ENCODE assay signal across 19 cellular contexts in genomic region chr5:115939059-115939458, GRCh38. TPM values are rescaled to one million over a fixed set of nuclear protein-coding genes. Genes with fewer than 3 reads are reported as not detected.
"Had no signal": no experiment of that assay in that cellular context is flagged by ENCODE, and none has a peak within 500 bp of the region (broad histone marks: within the 10 kb centered on the region; RNA-seq: fewer than 3 reads in every experiment).

No MANE protein-coding gene starts in this region.

- H3K27me3 ChIP-seq: body of pancreas, stomach had no signal

- H3K4me1 Mint-ChIP-seq: activated CD4-positive, alpha-beta T cell treated with anti-CD3 and anti-CD28 coated beads, Interleukin-2, amount 10 ng/mL, durations not matched to agents 7 days and 5 days; activated T-helper 17 cell treated with anti-CD3 and anti-CD28 coated beads, Interleukin-2, amount 50 U/mL, for 72 hours; nephron had no signal

- DNase-seq: activated CD4-positive, alpha-beta T cell treated with anti-CD3 and anti-CD28 coated beads, Interleukin-2, amount 10 ng/mL, durations not matched to agents 7 days and 5 days; activated CD4-positive, CD25-positive, alpha-beta regulatory T cell; activated CD8-positive, alpha-beta memory T cell treated with anti-CD3 and anti-CD28 coated beads for 24 hours; activated naive CD4-positive, alpha-beta T cell treated with anti-CD3 and anti-CD28 coated beads for 36 hours; body of pancreas; central memory CD4-positive, alpha-beta T cell; effector CD4-positive, alpha-beta T cell; hypothalamus; left cardiac atrium; retina; stimulated activated CD4-positive, alpha-beta T cell treated with anti-CD3 and anti-CD28 coated beads, Interleukin-15, amount 100 ng/mL, for 24 hours; stimulated activated CD4-positive, alpha-beta T cell treated with anti-CD3 and anti-CD28 coated beads, Interleukin-4, amount 100 ng/mL, for 24 hours; stomach had no signal

- H3K27ac Mint-ChIP-seq: activated CD4-positive, alpha-beta T cell treated with anti-CD3 and anti-CD28 coated beads, Interleukin-2, amount 10 ng/mL, durations not matched to agents 7 days and 5 days; activated naive CD4-positive, alpha-beta T cell treated with anti-CD3 and anti-CD28 coated beads for 36 hours; activated T-helper 17 cell treated with anti-CD3 and anti-CD28 coated beads, Interleukin-2, amount 50 U/mL, for 72 hours; nephron had no signal

- H3K4me3 ChIP-seq: body of pancreas, coronary artery, lung, stomach, thoracic aorta had no signal

- H3K9me3 Mint-ChIP-seq: activated CD4-positive, alpha-beta T cell treated with anti-CD3 and anti-CD28 coated beads, Interleukin-2, amount 10 ng/mL, durations not matched to agents 7 days and 5 days; activated T-helper 17 cell treated with anti-CD3 and anti-CD28 coated beads, Interleukin-2, amount 50 U/mL, for 72 hours had no signal

- H3K4me3 Mint-ChIP-seq: activated CD4-positive, alpha-beta T cell treated with anti-CD3 and anti-CD28 coated beads, Interleukin-2, amount 10 ng/mL, durations not matched to agents 7 days and 5 days; activated naive CD4-positive, alpha-beta T cell treated with anti-CD3 and anti-CD28 coated beads for 36 hours; activated T-helper 17 cell treated with anti-CD3 and anti-CD28 coated beads, Interleukin-2, amount 50 U/mL, for 72 hours; nephron; T-helper 1 cell treated with Interleukin-12 subunit alpha and Interleukin-12 subunit beta and Interleukin-4 antibody, amounts not matched to agents 30 μg/mL and 1 μg/mL, for 36 hours had no signal

- H3K9me3 ChIP-seq: body of pancreas, thoracic aorta had no signal

- H3K27ac ChIP-seq: body of pancreas, coronary artery, stomach, thoracic aorta had no signal

- H3K4me1 ChIP-seq: stomach had no signal

- H3K36me3 ChIP-seq: stomach, thoracic aorta had no signal

- H3K27me3 Mint-ChIP-seq: activated T-helper 17 cell treated with anti-CD3 and anti-CD28 coated beads, Interleukin-2, amount 50 U/mL, for 72 hours had no signal

RNA-seq across cellular contexts. Expression of gene LVRN, which starts 23.2 kb away (rescaled TPM):
- total RNA-seq: activated CD4-positive, alpha-beta T cell treated with anti-CD3 and anti-CD28 coated beads, Interleukin-2, amount 10 ng/mL, durations not matched to agents 7 days and 5 days; activated naive CD4-positive, alpha-beta T cell treated with anti-CD3 and anti-CD28 coated beads for 36 hours had no signal
